Comparison of ENCODE assay signal across 8 cellular contexts in the genomic region with DNA sequence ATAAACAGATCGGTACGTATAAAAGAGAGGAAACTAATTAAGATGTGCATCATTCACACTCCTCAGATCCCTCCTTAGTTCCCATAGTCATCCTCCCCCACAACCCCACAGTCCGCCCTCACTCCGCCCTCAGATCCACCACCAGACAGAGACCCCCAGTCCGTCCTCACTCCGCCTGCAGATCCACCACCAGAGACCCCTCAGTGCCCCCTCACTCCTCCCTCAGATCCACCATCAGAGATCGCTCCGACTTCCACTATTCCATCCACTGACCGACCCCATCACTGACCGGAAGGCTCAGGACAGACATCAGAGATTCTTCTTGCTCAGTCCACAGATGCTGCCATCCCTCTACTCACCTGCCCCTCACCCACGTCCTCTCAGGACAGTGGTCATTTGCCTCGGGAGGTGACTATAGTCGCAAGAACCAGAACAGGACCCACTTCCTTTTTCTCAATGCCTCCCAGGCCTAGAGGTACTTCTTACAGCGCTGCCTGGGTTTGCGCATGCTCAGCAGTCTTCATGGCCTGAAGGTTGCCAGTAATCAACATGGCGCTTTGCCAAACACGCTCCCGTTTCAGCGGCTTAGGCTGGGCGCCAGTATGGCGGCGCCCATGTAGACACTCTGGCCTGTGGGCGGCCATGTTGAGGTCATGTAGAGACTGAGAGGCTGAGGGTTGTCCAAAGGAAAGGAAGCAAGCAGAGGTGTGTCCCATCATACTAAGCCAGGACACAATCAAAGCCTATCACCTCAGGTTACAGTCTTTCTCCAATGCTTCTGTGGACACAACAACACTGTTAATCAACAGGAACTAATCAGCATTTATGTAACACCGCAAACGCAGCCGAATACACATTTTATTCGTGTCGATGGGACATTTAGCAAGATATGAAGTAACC. TPM values are rescaled to one million over a fixed set of nuclear protein-coding genes. Genes with fewer than 3 reads are reported as not detected.
DNase-seq lines count a peak whose midpoint lies in the region; ATAC-seq and FAIRE-seq lines count a peak whose summit lies in the region.

A gene (minus strand): TSS at position 508 of the 900 bp plus-strand sequence. CDS start 3,009 bp downstream, outside the sequence.

- H3K27ac ChIP-seq in mesodermal cell (ENCODE audit: low read depth, low read length, severe bottlenecking) = peak within 1 kb of the TSS; percentile 77

- ATAC-seq in GM21381 (IDR thresholded peaks at IDR 0.05; ENCODE audit: unreplicated experiment) = peak; percentile 99

- DNase-seq in COR-L47 (lab: John Stamatoyannopoulos, UW) (peak; percentile 99), HUDEP-2 (lab: John Stamatoyannopoulos, UW; ENCODE audit: unreplicated experiment in 76 of 76) (peak; percentile 6 to 98 (median 93)), NT2/D1 (ENCODE audit: low read depth, low spot score) (peak; percentile 88)
- DNase-seq in activated CD8-positive, alpha-beta memory T cell treated with anti-CD3 and anti-CD28 coated beads, Interleukin-2, amount 50 U/mL, for 1 hour (ENCODE audit: extremely low read depth) = peak; percentile 100
- peak; percentile 92 to 97 for DNase-seq in stimulated activated CD8-positive, alpha-beta memory T cell treated with anti-CD3 and anti-CD28 coated beads, Interleukin-15, amount 100 ng/mL, for 4 hours (ENCODE audit: low read depth in 2 of 2)

- H3K9me3 ChIP-seq in NT2/D1 (ENCODE audit: insufficient read depth, low read length) = no peaks in the 10 kb centered on the region
- H3K9me3 ChIP-seq in mesodermal cell (ENCODE audit: control insufficient read depth, low read length) = no peaks in the 10 kb centered on the region

- no peaks in the 10 kb centered on the region for H3K27me3 ChIP-seq in NT2/D1 (ENCODE audit: insufficient read depth, insufficient read length)

- H3K4me1 ChIP-seq in NT2/D1 (ENCODE audit: insufficient read depth, insufficient read length) = no peaks in the 10 kb centered on the region
- no peaks in the 10 kb centered on the region for H3K4me1 ChIP-seq in mesodermal cell (ENCODE audit: control insufficient read depth, insufficient read depth, low read length, poor library complexity, severe bottlenecking)

- H3K9ac ChIP-seq in NT2/D1 (ENCODE audit: insufficient read length, low read depth) = peak within 1 kb of the TSS; percentile 78

- H3K4me3 ChIP-seq in NT2/D1 (ENCODE audit: insufficient read length, low read depth) (peak within 1 kb of the TSS; percentile 58), mesodermal cell (ENCODE audit: extremely low read depth, insufficient read depth, low read length, poor library complexity, severe bottlenecking) (peak within 1 kb of the TSS; percentile 66)

- FAIRE-seq in endometrium (lab: Jason Lieb, UNC) = peak; percentile 90

- H3K36me3 ChIP-seq in NT2/D1 (ENCODE audit: insufficient read depth, insufficient read length, low read length) (no peaks in the 10 kb centered on the region), mesodermal cell (ENCODE audit: control insufficient read depth, insufficient read depth, low read length) (no peaks in the 10 kb centered on the region)

- WGBS in mesodermal cell (ENCODE audit: insufficient coverage in 2 of 2), 2 experiments = 26 to 31% methylated on average over 16 to 18 of the region's 28 CpGs

RNA-seq across cellular contexts. Expression of the gene that starts here (rescaled TPM):
- 6.7 TPM for polyA plus RNA-seq in mesodermal cell (2013, experiment 1 of 2)
- polyA plus RNA-seq in mesodermal cell (2013, experiment 2 of 2) = 7.3 TPM

Comparison
In these comparisons a context has a peak if more than half of its experiments do, and no peak if none do; other contexts are left out.
1. Peak in every context shown above with its lines: DNase-seq, ATAC-seq, H3K4me3 ChIP-seq and H3K27ac ChIP-seq.